Comparison of ENCODE assay signal across 11 cellular contexts in genomic region chr7:44071726-44072363, GRCh38. TPM values are rescaled to one million over a fixed set of nuclear protein-coding genes. Genes with fewer than 3 reads are reported as not detected.
DNase-seq lines count a peak whose midpoint lies in the region; ATAC-seq, FAIRE-seq and TF ChIP-seq lines count a peak whose summit lies in the region.
"Had no signal": no experiment of that assay in that cellular context is flagged by ENCODE, and none has a peak within 500 bp of the region (broad histone marks: within the 10 kb centered on the region; RNA-seq: fewer than 3 reads in every experiment).

No MANE protein-coding gene starts in this region.

- no peak overlapping the region for H3K4me3 ChIP-seq in heart left ventricle
- no peak overlapping the region for H3K4me3 ChIP-seq in bronchial epithelial cell (ENCODE audit: low read depth, low read length)
- no peak overlapping the region for H3K4me3 ChIP-seq in mucosa of descending colon

- H3K9me3 ChIP-seq in heart left ventricle (no peaks in the 10 kb centered on the region), mucosa of descending colon (no peaks in the 10 kb centered on the region)

- intact Hi-C loops in heart left ventricle (cut with DNase I) (loop anchor here in 5 of 10 donors (2.0 to 5.0 kb wide), 2 partner anchors 125 to 130 kb away; partner anchors contain the start of gene YKT6 (in 2 of the 5)), Right ventricle myocardium inferior (cut with DNase I) (loop anchor here (2.0 kb wide), 1 partner anchor 125 kb away; no protein-coding TSS in a partner anchor), mucosa of descending colon (cut with DNase I, micrococcal nuclease) (no loop called here)

- no peak for FAIRE-seq in bronchial epithelial cell (lab: Jason Lieb, UNC)

- WGBS in heart left ventricle, 4 donors = 65 to 68% (median 66%) methylated on average over 9 of the region's 9 CpGs

- ATAC-seq in heart left ventricle (no peak), Right ventricle myocardium inferior (no peak), mucosa of descending colon (peak; percentile 52), esophagus mucosa (no peak), left lobe of liver (no peak)

- peak overlapping the region in 9 of 12 donors; percentile 65 to 85 (median 77) for H3K27ac ChIP-seq in heart left ventricle

- peaks cover 10 to 67% (median 34%) of the 10 kb centered on the region in 12 donors for H3K4me1 ChIP-seq in heart left ventricle
- peaks cover 33% of the 10 kb centered on the region for H3K4me1 ChIP-seq in mucosa of descending colon (ENCODE audit: low read depth)

- no peaks in the 10 kb centered on the region for H3K27me3 ChIP-seq in heart left ventricle
- H3K27me3 ChIP-seq in bronchial epithelial cell (ENCODE audit: control insufficient read depth, insufficient read depth, low read length) = no peaks in the 10 kb centered on the region

- no peak for TF ChIP-seq CTCF in heart left ventricle (IDR thresholded peaks at IDR 0.05)
- no peak for TF ChIP-seq CTCF in bronchial epithelial cell (IDR thresholded peaks at IDR 0.05; ENCODE audit: insufficient read depth, low read length, severe bottlenecking)
- TF ChIP-seq CTCF in mucosa of descending colon (IDR thresholded peaks at IDR 0.05) = peak; percentile 19

- TF ChIP-seq POLR2A in heart left ventricle (IDR thresholded peaks at IDR 0.05) = no peak

- DNase-seq in heart left ventricle (peak in 2 of 5 donors; percentile 6 to 11), Right ventricle myocardium inferior (ENCODE audit: missing footprints) (no peak), bronchial epithelial cell (ENCODE audit: low read depth) (peak; percentile 31), mucosa of descending colon (peak in 2 of 3 donors; percentile 35 to 62), COLO668 (lab: John Stamatoyannopoulos, UW; ENCODE audit: unreplicated experiment) (no peak), left lobe of liver (ENCODE audit: low spot score) (no peak), DMS153 (lab: John Stamatoyannopoulos, UW) (no peak)
- DNase-seq: activated CD4-positive, CD25-positive, alpha-beta regulatory T cell had no signal

- H3K36me3 ChIP-seq in heart left ventricle (peaks cover 0 to 47% (median 31%) of the 10 kb centered on the region in 9 donors), bronchial epithelial cell (ENCODE audit: control insufficient read depth, insufficient read depth, low read length) (peaks cover 17% of the 10 kb centered on the region), mucosa of descending colon (ENCODE audit: low read depth) (no peaks in the 10 kb centered on the region)

RNA-seq across cellular contexts. Expression of gene PGAM2, which starts 6.5 kb away (rescaled TPM):
- total RNA-seq in heart left ventricle = 1,000 to 10,000 TPM in 1 of 9 donors, 100 to 1,000 TPM in 8; 300 to 1,183 (median 555) TPM
- 1,000 to 10,000 TPM in 1 of 2 donors, 100 to 1,000 TPM in 1; 242 to 2,064 TPM for polyA plus RNA-seq in heart left ventricle
- 1,123 TPM for total RNA-seq in Right ventricle myocardium inferior
- total RNA-seq in bronchial epithelial cell = 0.53 and 0.90 TPM in 2 replicates
- 1 to 10 TPM in 1 of 3 donors, under 1 TPM in 2; 0.84 to 1.4 (median 0.96) TPM for total RNA-seq in mucosa of descending colon
- 2.6 TPM for total RNA-seq in esophagus mucosa
- total RNA-seq in left lobe of liver = not detected
- total RNA-seq: endothelial cell of umbilical vein, HT1080 had no signal

RNA-seq across cellular contexts. Expression of gene POLM, which starts 10.5 kb away (rescaled TPM):
- total RNA-seq in heart left ventricle (10 to 100 TPM; 10.1 to 24.3 (median 14.0) TPM), Right ventricle myocardium inferior (16.1 TPM), bronchial epithelial cell (6.3 and 7.7 TPM in 2 replicates), mucosa of descending colon (10 to 100 TPM; 27.0 to 33.7 (median 28.1) TPM), esophagus mucosa (14.8 TPM), left lobe of liver (21.0 TPM)
- 10 to 100 TPM; 10.3 to 13.7 TPM for polyA plus RNA-seq in heart left ventricle

RNA-seq across cellular contexts. Expression of gene DBNL, which starts 27.3 kb away (rescaled TPM):
- total RNA-seq in heart left ventricle = 10 to 100 TPM; 29.9 to 76.7 (median 42.9) TPM
- polyA plus RNA-seq in heart left ventricle = 10 to 100 TPM; 39.3 to 86.3 TPM
- 36.0 TPM for total RNA-seq in Right ventricle myocardium inferior
- total RNA-seq in bronchial epithelial cell = 87.9 and 110 TPM in 2 replicates
- total RNA-seq in mucosa of descending colon = 10 to 100 TPM; 84.2 to 91.2 (median 89.8) TPM
- 157 TPM for total RNA-seq in esophagus mucosa
- 38.9 TPM for total RNA-seq in left lobe of liver

RNA-seq across cellular contexts. Expression of gene AEBP1, which starts 32.3 kb away (rescaled TPM):
- total RNA-seq in heart left ventricle (10 to 100 TPM; 15.2 to 51.1 (median 25.4) TPM), Right ventricle myocardium inferior (13.6 TPM), bronchial epithelial cell (0.26 TPM in 2 replicates), mucosa of descending colon (100 to 1,000 TPM in 1 of 3 donors, 10 to 100 TPM in 2; 14.1 to 130 (median 42.2) TPM), esophagus mucosa (6.7 TPM), left lobe of liver (9.4 TPM)
- 10 to 100 TPM; 10.9 to 20.2 TPM for polyA plus RNA-seq in heart left ventricle
- total RNA-seq: HT1080 had no signal

RNA-seq across cellular contexts. Expression of gene POLD2, which starts 51.5 kb away (rescaled TPM):
- total RNA-seq in heart left ventricle = 100 to 1,000 TPM in 1 of 9 donors, 10 to 100 TPM in 8; 74.1 to 150 (median 89.2) TPM
- polyA plus RNA-seq in heart left ventricle = 100 to 1,000 TPM in 1 of 2 donors, 10 to 100 TPM in 1; 67.0 to 176 TPM
- 87.3 TPM for total RNA-seq in Right ventricle myocardium inferior
- 103 and 122 TPM in 2 replicates for total RNA-seq in bronchial epithelial cell
- total RNA-seq in mucosa of descending colon = 10 to 100 TPM; 51.5 to 57.0 (median 52.0) TPM
- total RNA-seq in esophagus mucosa = 104 TPM
- total RNA-seq in left lobe of liver = 78.3 TPM

Comparison
In these comparisons a context has a peak if more than half of its experiments do, and no peak if none do; other contexts are left out.
1. DNase-seq: peak in bronchial epithelial cell (single experiment) and mucosa of descending colon (2 of 3); none in Right ventricle myocardium inferior (single experiment), COLO668 (single experiment), left lobe of liver (single experiment) and DMS153 (single experiment).
2. RNA of gene PGAM2, which starts 6.5 kb away (total RNA-seq): 1,123 TPM in Right ventricle myocardium inferior (single experiment) and 300 to 1,183 TPM in heart left ventricle; 2.6 TPM in esophagus mucosa (single experiment), 0.84 to 1.4 TPM in mucosa of descending colon, 0.53 to 0.90 TPM in bronchial epithelial cell and not detected in left lobe of liver (single experiment); every median in the first group is over 10 times any median in the second.